In the genomic region with DNA sequence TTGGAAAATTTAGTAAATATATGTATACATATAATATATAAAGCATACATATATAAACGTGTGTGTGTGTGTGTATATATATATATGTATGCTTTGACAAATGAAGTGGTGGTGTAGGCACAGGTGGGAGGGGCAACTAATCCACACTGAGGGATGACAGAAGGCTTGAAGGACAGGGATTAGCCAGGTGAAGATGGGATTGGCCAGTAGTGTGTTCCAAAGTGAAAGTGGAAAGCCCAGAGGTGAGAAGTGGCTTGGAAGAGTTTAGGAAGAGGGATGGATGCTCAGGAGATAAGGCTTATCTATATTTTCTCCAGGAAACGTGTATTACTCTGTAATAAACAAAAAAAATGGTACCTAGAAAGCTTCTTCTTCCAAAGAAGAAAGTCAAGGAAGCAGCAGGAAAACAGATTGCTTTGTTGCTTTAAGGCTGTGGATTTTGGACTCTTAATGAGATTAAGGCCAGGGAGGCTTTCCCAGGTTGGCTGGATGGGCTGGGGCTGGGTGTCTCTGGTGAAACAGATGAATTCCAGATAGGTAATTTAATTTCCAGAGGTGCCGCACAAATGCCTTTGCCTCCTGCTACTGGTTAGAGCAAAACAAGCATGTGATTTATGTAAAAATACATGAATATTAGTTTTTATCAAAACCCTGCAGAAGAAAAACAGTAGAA, we compare ENCODE assay signal across 24 cellular contexts.
DNase-seq lines count a peak whose midpoint lies in the region; ATAC-seq and TF ChIP-seq lines count a peak whose summit lies in the region.
"Had no signal": no experiment of that assay in that cellular context is flagged by ENCODE, and none has a peak within 500 bp of the region (broad histone marks: within the 10 kb centered on the region; RNA-seq: fewer than 3 reads in every experiment).

No MANE protein-coding gene starts in this region.

- H3K36me3 Mint-ChIP-seq in activated naive CD4-positive, alpha-beta T cell treated with anti-CD3 and anti-CD28 coated beads, Interleukin-2, amount 50 U/mL, for 24 hours = peaks cover 8% of the 10 kb centered on the region
- no peaks in the 10 kb centered on the region for H3K36me3 Mint-ChIP-seq in memory B cell
- H3K36me3 Mint-ChIP-seq in stimulated activated memory B cell treated with anti-CD40 and anti-IgM and Interleukin-4, amounts not matched to agents 10 μg/mL and 1 μg/mL and 100 μg/mL, for 72 hours = no peaks in the 10 kb centered on the region
- H3K36me3 Mint-ChIP-seq in naive thymus-derived CD4-positive, alpha-beta T cell = peaks cover 0 to 12% (median 4%) of the 10 kb centered on the region in 5 donors
- no peaks in the 10 kb centered on the region for H3K36me3 Mint-ChIP-seq in Calu3 (ENCODE audit: insufficient read depth, unreplicated experiment)

- H3K9me3 ChIP-seq in SK-N-SH = no peaks in the 10 kb centered on the region
- H3K9me3 ChIP-seq in naive thymus-derived CD4-positive, alpha-beta T cell (ENCODE audit: control insufficient read depth in 2 of 3, low read length in 3 of 3) = no peaks in the 10 kb centered on the region
- H3K9me3 ChIP-seq: A549, heart left ventricle, left lung, stomach, transverse colon had no signal

- H3K4me3 ChIP-seq in SK-N-SH (ENCODE audit: low read depth in 2 of 2, low read length in 1 of 2) = no peak overlapping the region
- H3K4me3 ChIP-seq in naive thymus-derived CD4-positive, alpha-beta T cell (ENCODE audit: low read length) = no peak overlapping the region
- H3K4me3 ChIP-seq: A549, dorsolateral prefrontal cortex, heart left ventricle, left lung, stomach, transverse colon had no signal

- H3K9ac ChIP-seq in SK-N-SH = no peak overlapping the region

- H3K4me3 Mint-ChIP-seq in activated naive CD4-positive, alpha-beta T cell treated with anti-CD3 and anti-CD28 coated beads, Interleukin-2, amount 50 U/mL, for 24 hours = no peak overlapping the region
- H3K4me3 Mint-ChIP-seq in memory B cell (no peak overlapping the region), Calu3 (ENCODE audit: low read depth, unreplicated experiment) (no peak overlapping the region)
- H3K4me3 Mint-ChIP-seq in stimulated activated memory B cell treated with anti-CD40 and anti-IgM and Interleukin-4, amounts not matched to agents 10 μg/mL and 1 μg/mL and 100 μg/mL, for 72 hours = no peak overlapping the region
- H3K4me3 Mint-ChIP-seq in naive thymus-derived CD4-positive, alpha-beta T cell = peak overlapping the region in 1 of 10 donors; percentile 29
- H3K4me3 Mint-ChIP-seq: central memory CD8-positive, alpha-beta T cell had no signal

- TF ChIP-seq RAD21 in SK-N-SH (IDR thresholded peaks at IDR 0.05; ENCODE audit: low read length) = no peak

- peaks cover 89% of the 10 kb centered on the region for H3K4me1 Mint-ChIP-seq in activated naive CD4-positive, alpha-beta T cell treated with anti-CD3 and anti-CD28 coated beads, Interleukin-2, amount 50 U/mL, for 24 hours
- peaks cover 64% of the 10 kb centered on the region for H3K4me1 Mint-ChIP-seq in memory B cell
- H3K4me1 Mint-ChIP-seq in stimulated activated memory B cell treated with anti-CD40 and anti-IgM and Interleukin-4, amounts not matched to agents 10 μg/mL and 1 μg/mL and 100 μg/mL, for 72 hours = peaks cover 76% of the 10 kb centered on the region
- peaks cover 66 to 92% (median 82%) of the 10 kb centered on the region in 7 donors for H3K4me1 Mint-ChIP-seq in naive thymus-derived CD4-positive, alpha-beta T cell
- H3K4me1 Mint-ChIP-seq in Calu3 (ENCODE audit: low read depth, unreplicated experiment) = peaks cover 21% of the 10 kb centered on the region

- no peak overlapping the region; a peak in 1 of 4 replicates for H3K27ac ChIP-seq in SK-N-SH (ENCODE audit: low read depth in 2 of 2, low read length in 1 of 2)
- no peak overlapping the region for H3K27ac ChIP-seq in naive thymus-derived CD4-positive, alpha-beta T cell (ENCODE audit: low read depth, low read length)
- H3K27ac ChIP-seq: A549, dorsolateral prefrontal cortex, left lung, stomach, transverse colon had no signal

- peaks cover 42% of the 10 kb centered on the region for H3K79me2 ChIP-seq in SK-N-SH (ENCODE audit: insufficient read depth)

- ATAC-seq in memory B cell (ENCODE audit: low read depth) = no peak
- no peak for ATAC-seq in stimulated activated memory B cell treated with anti-CD40 and anti-IgM and Interleukin-4, amounts not matched to agents 10 μg/mL and 1 μg/mL and 100 μg/mL, for 72 hours
- no peak for ATAC-seq in naive thymus-derived CD4-positive, alpha-beta T cell
- ATAC-seq: A549, heart left ventricle, left lung had no signal

- WGBS in SK-N-SH (ENCODE audit: low lambda C conversion rate) = 82% methylated on average over 3 of the region's 3 CpGs

- H3K4me1 ChIP-seq in SK-N-SH (ENCODE audit: control insufficient read depth in 1 of 2, insufficient read depth in 2 of 2, low read depth in 1 of 2, low read length in 1 of 2) = peaks cover 24 to 37% of the 10 kb centered on the region in 2 experiments; a peak in 3 of 4 replicates
- H3K4me1 ChIP-seq in naive thymus-derived CD4-positive, alpha-beta T cell (ENCODE audit: control insufficient read depth in 2 of 2, insufficient read depth in 2 of 2, low read length in 2 of 2) = peaks cover 12 to 31% of the 10 kb centered on the region in 2 donors

- no peaks in the 10 kb centered on the region for H4K20me1 ChIP-seq in SK-N-SH (ENCODE audit: insufficient read depth)

- H3K4me2 ChIP-seq in SK-N-SH = no peak overlapping the region
- H3K4me2 ChIP-seq: A549 had no signal

- BruUV-seq in Calu3 (replicated peaks; lab: Mats Ljungman, UMichigan) = no TSS peak

- H3K9me2 ChIP-seq in SK-N-SH = no peaks in the 10 kb centered on the region

- intact Hi-C loops in naive thymus-derived CD4-positive, alpha-beta T cell (cut with micrococcal nuclease) = loop anchor here in 1 of 2 donors (5.0 kb wide), 1 partner anchor 32 kb away; no protein-coding TSS in a partner anchor
- intact Hi-C loops in Calu3 (cut with micrococcal nuclease; ENCODE audit: unreplicated experiment) = no loop called here

- TF ChIP-seq EP300 in SK-N-SH (IDR thresholded peaks at IDR 0.05; ENCODE audit: borderline replicate concordance in 1 of 2, low read depth in 1 of 2, low read length in 1 of 2) = peak in 1 of 2 experiments; percentile 25; a peak in 1 of 4 replicates

- no peaks in the 10 kb centered on the region for H3K36me3 ChIP-seq in SK-N-SH (replicated peaks in 1 of 2; ENCODE audit: control insufficient read depth in 1 of 2, insufficient read depth in 2 of 2, low read length in 1 of 2)
- H3K36me3 ChIP-seq in naive thymus-derived CD4-positive, alpha-beta T cell (ENCODE audit: control insufficient read depth in 2 of 3, insufficient read depth in 3 of 3, low read length in 3 of 3) = no peaks in the 10 kb centered on the region
- H3K36me3 ChIP-seq: heart left ventricle, left lung, stomach, transverse colon had no signal

- no peak overlapping the region for H2AFZ ChIP-seq in SK-N-SH (ENCODE audit: low read depth)

- POLR2A ChIA-PET in SK-N-SH (lab: Yijun Ruan, JAX) = no interaction called here
- POLR2A ChIA-PET in naive thymus-derived CD4-positive, alpha-beta T cell (lab: Charles Lee) = no interaction called here

- CTCF ChIA-PET in SK-N-SH (lab: Yijun Ruan, JAX) = interaction anchor here (1.3 kb wide), 1 partner anchor 79 kb away, joined by 4 read pairs; no protein-coding TSS in a partner anchor
- CTCF ChIA-PET in naive thymus-derived CD4-positive, alpha-beta T cell (lab: Charles Lee) = no interaction called here
- CTCF ChIA-PET in Calu3 (lab: Charles Lee) = no interaction called here

- TF ChIP-seq CTCF in SK-N-SH (IDR thresholded peaks at IDR 0.05) = no peak
- no peak for TF ChIP-seq CTCF in Calu3 (IDR thresholded peaks at IDR 0.05; ENCODE audit: unreplicated experiment)

- peaks cover 5% of the 10 kb centered on the region for H3F3A ChIP-seq in SK-N-SH (replicated peaks; ENCODE audit: insufficient read depth)

- H3K27ac Mint-ChIP-seq in activated naive CD4-positive, alpha-beta T cell treated with anti-CD3 and anti-CD28 coated beads, Interleukin-2, amount 50 U/mL, for 24 hours = peak overlapping the region; percentile 83
- H3K27ac Mint-ChIP-seq in memory B cell (peak overlapping the region; percentile 54), Calu3 (ENCODE audit: unreplicated experiment) (no peak overlapping the region)
- peak overlapping the region; percentile 56 for H3K27ac Mint-ChIP-seq in stimulated activated memory B cell treated with anti-CD40 and anti-IgM and Interleukin-4, amounts not matched to agents 10 μg/mL and 1 μg/mL and 100 μg/mL, for 72 hours
- peak overlapping the region in 4 of 9 donors; percentile 35 to 69 (median 66) for H3K27ac Mint-ChIP-seq in naive thymus-derived CD4-positive, alpha-beta T cell

- no peaks in the 10 kb centered on the region for H3K27me3 ChIP-seq in SK-N-SH (ENCODE audit: insufficient read depth)
- no peaks in the 10 kb centered on the region for H3K27me3 ChIP-seq in naive thymus-derived CD4-positive, alpha-beta T cell (ENCODE audit: control insufficient read depth in 2 of 2, insufficient read depth in 2 of 2, low read length in 2 of 2)
- H3K27me3 ChIP-seq: dorsolateral prefrontal cortex, heart left ventricle, left lung, stomach, transverse colon had no signal

- no peak for DNase-seq in activated naive CD4-positive, alpha-beta T cell (lab: John Stamatoyannopoulos, UW)
- DNase-seq in SK-N-SH (peak; percentile 35), memory B cell (ENCODE audit: low spot score in 2 of 2) (no peak), Calu3 (no peak), AG08396 (ENCODE audit: low spot score) (no peak)
- no peak for DNase-seq in naive thymus-derived CD4-positive, alpha-beta T cell
- DNase-seq: activated CD4-positive, CD25-positive, alpha-beta regulatory T cell; activated CD8-positive, alpha-beta memory T cell treated with anti-CD3 and anti-CD28 coated beads for 24 hours; activated naive CD4-positive, alpha-beta T cell treated with anti-CD3 and anti-CD28 coated beads, Interleukin-2, amount 50 U/mL, for 16 hours; activated T-cell treated with anti-CD3 and anti-CD28 coated beads, Interleukin-2, amount 50 U/mL, for 48 hours; C1 segment of cervical spinal cord; dorsolateral prefrontal cortex; heart left ventricle; left lung; NCI-H2171; nucleus accumbens; stimulated activated CD4-positive, alpha-beta T cell treated with anti-CD3 and anti-CD28 coated beads, Interleukin-4, amount 100 ng/mL, for 1 hour; stomach; T-helper 9 cell; transverse colon had no signal

- no peaks in the 10 kb centered on the region for H3K9me3 Mint-ChIP-seq in activated naive CD4-positive, alpha-beta T cell treated with anti-CD3 and anti-CD28 coated beads, Interleukin-2, amount 50 U/mL, for 24 hours
- H3K9me3 Mint-ChIP-seq in memory B cell (no peaks in the 10 kb centered on the region), Calu3 (ENCODE audit: low read depth, unreplicated experiment) (no peaks in the 10 kb centered on the region)
- no peaks in the 10 kb centered on the region for H3K9me3 Mint-ChIP-seq in stimulated activated memory B cell treated with anti-CD40 and anti-IgM and Interleukin-4, amounts not matched to agents 10 μg/mL and 1 μg/mL and 100 μg/mL, for 72 hours
- no peaks in the 10 kb centered on the region for H3K9me3 Mint-ChIP-seq in naive thymus-derived CD4-positive, alpha-beta T cell
- H3K9me3 Mint-ChIP-seq: central memory CD8-positive, alpha-beta T cell had no signal

- no peaks in the 10 kb centered on the region for H3K27me3 Mint-ChIP-seq in activated naive CD4-positive, alpha-beta T cell treated with anti-CD3 and anti-CD28 coated beads, Interleukin-2, amount 50 U/mL, for 24 hours
- H3K27me3 Mint-ChIP-seq in memory B cell = no peaks in the 10 kb centered on the region
- no peaks in the 10 kb centered on the region for H3K27me3 Mint-ChIP-seq in stimulated activated memory B cell treated with anti-CD40 and anti-IgM and Interleukin-4, amounts not matched to agents 10 μg/mL and 1 μg/mL and 100 μg/mL, for 72 hours
- H3K27me3 Mint-ChIP-seq in naive thymus-derived CD4-positive, alpha-beta T cell = no peaks in the 10 kb centered on the region
- no peaks in the 10 kb centered on the region for H3K27me3 Mint-ChIP-seq in Calu3 (ENCODE audit: unreplicated experiment)
- H3K27me3 Mint-ChIP-seq: central memory CD8-positive, alpha-beta T cell had no signal
